In the genomic region with DNA sequence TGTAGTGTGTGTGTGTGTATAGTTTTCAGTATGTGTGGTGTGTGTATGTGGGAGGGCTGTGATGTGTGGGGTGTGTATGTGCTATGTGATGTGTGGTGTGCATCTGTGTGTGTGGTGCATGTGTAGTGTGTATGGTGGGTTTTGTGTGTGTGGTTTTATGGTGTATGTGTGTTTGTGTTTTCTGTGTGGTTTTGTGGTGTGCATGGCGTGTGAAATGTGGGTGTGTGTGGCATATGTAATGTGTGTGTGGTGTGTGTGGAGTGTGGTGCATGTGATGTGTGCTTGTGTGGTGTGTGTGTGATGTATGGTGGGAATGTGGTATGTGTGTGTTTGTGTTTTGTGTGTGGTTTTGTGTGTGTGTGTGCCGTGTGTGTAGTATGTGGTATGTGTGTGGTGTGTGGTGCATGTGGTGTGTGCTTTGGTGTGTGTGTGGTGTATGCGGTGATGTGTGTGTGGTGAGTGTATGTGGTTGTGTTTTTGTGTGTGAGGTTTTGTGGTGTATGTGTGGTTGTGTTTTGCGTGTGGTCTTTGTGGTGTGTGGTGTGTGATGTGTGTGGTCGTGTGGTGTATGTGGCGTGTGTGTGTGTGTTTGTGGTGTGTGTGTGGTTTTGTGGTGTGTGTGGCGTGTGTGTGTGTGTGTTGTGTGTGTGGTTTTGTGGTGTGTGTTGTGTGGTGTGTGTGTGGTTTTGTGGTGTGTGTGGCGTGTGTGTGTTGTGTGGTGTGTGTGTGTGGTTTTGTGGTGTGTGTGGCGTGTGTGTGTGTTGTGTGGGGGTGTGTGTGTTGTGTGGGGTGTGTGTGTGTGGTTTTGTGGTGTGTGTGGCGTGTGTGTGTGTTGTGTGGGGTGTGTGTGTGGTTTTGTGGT, we compare ENCODE assay signal across 1 cellular context.
A peak's percentile ranks its signal among the peaks of the same experiment; 100 is the strongest.
TF ChIP-seq lines count a peak whose summit lies in the region.

No MANE protein-coding gene starts in this region.

TF ChIP-seq in HEK293, 187 proteins besides CTCF, POLR2A, EP300 and RAD21:
- TF ChIP-seq ZSCAN4 (tag by site-specific recombination; IDR thresholded peaks at IDR 0.05) (peak; percentile 61; the same call in 1 of the 2 replicates), ZNF37A (tag by site-specific recombination; IDR thresholded peaks at IDR 0.05) (no peak), ZNF311 (tag by site-specific recombination; IDR thresholded peaks at IDR 0.05; ENCODE audit: borderline replicate concordance) (0 out of 2 replicates have a peak, but pooled peaks have one; percentile 11), ZNF274 (IDR thresholded peaks at IDR 0.05; ENCODE audit: low read length) (no peak), ZNF274 (tag by site-specific recombination; IDR thresholded peaks at IDR 0.05; ENCODE audit: borderline replicate concordance) (no peak), ZNF18 (tag by site-specific recombination; IDR thresholded peaks at IDR 0.05) (peak; percentile 68), ZNF785 (tag by site-specific recombination; IDR thresholded peaks at IDR 0.05) (peak; percentile 62; the same call in 1 of the 2 replicates), ZNF155 (tag by site-specific recombination; IDR thresholded peaks at IDR 0.05) (no peak), ZBTB26 (tag by site-specific recombination; optimal IDR thresholded peaks at IDR 0.05) (peak; percentile 2), ZNF473 (tag by site-specific recombination; IDR thresholded peaks at IDR 0.05) (0 out of 2 replicates have a peak, but pooled peaks have one; percentile 40), ZXDB (tag by site-specific recombination; IDR thresholded peaks at IDR 0.05) (no peak), ZNF621 (tag by site-specific recombination; IDR thresholded peaks at IDR 0.05) (0 out of 2 replicates have a peak, but pooled peaks have one; percentile 43), ZBTB8A (tag by site-specific recombination; IDR thresholded peaks at IDR 0.05) (no peak), ZNF837 (tag by site-specific recombination; IDR thresholded peaks at IDR 0.05) (no peak), ZNF366 (tag by site-specific recombination; conservative IDR thresholded peaks at IDR 0.05) (no peak), ZNF521 (tag by site-specific recombination; IDR thresholded peaks at IDR 0.05) (0 out of 2 replicates have a peak, but pooled peaks have one; percentile 32), ZNF707 (tag by site-specific recombination; IDR thresholded peaks at IDR 0.05) (0 out of 2 replicates have a peak, but pooled peaks have one; percentile 37), ZNF302 (tag by site-specific recombination; IDR thresholded peaks at IDR 0.05; ENCODE audit: low read depth) (0 out of 2 replicates have a peak, but pooled peaks have one; percentile 8)
TF ChIP-seq in HEK293: peak in this region for 10.
